1 cellular context compared by ENCODE assay signal in genomic region chr18:74579704-74580103, GRCh38.
TF ChIP-seq lines count a peak whose summit lies in the region.

No MANE protein-coding gene starts in this region.

TF ChIP-seq in GM23338, 12 proteins besides CTCF, POLR2A, EP300 and RAD21 (continued from another document):
- TF ChIP-seq ZNF462 (CRISPR knock-in tag; IDR thresholded peaks at IDR 0.05) = no peak
- no peak for TF ChIP-seq STAT1 (IDR thresholded peaks at IDR 0.05; ENCODE audit: unreplicated experiment)
- TF ChIP-seq ZNF114 (CRISPR knock-in tag; IDR thresholded peaks at IDR 0.05) = no peak
TF ChIP-seq in GM23338: peak in this region for 0.
